Comparison of ENCODE assay signal across 26 cellular contexts in the genomic region with DNA sequence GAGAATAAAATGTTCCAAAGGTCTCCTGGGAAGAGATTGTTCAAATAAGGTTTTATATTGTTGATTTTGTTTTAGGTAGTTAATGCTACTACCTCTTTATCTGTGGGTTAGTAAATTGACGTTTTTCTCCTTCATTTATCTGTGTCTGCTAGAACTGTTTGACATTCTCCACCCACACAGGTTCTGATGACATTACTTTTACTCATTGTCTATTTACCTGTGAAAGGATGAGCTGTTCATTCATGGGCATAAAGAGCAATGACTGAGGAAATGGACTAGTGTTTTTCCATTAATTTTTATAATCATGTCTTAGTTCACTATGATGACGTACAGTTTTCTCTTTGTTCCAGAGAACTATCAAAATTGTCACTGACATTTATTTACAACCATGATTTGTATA.
"Had no signal": no experiment of that assay in that cellular context is flagged by ENCODE, and none has a peak within 500 bp of the region (broad histone marks: within the 10 kb centered on the region; RNA-seq: fewer than 3 reads in every experiment).

No MANE protein-coding gene starts in this region.

- H3K4me1 ChIP-seq: right atrium auricular region had no signal

- H3K9me3 ChIP-seq: pancreas, right atrium auricular region, testis had no signal

- ATAC-seq: left colon; naive thymus-derived CD4-positive, alpha-beta T cell; T-cell had no signal

- H3K4me2 ChIP-seq: smooth muscle cell had no signal

- FAIRE-seq: colon, kidney, pancreas, urothelium cell line had no signal

- DNase-seq: activated B cell treated with CpG ODN at 0.5 μM for 24 hours; activated CD4-positive, alpha-beta memory T cell treated with anti-CD3 and anti-CD28 coated beads for 36 hours; activated CD4-positive, alpha-beta T cell treated with anti-CD3 and anti-CD28 coated beads for 4 hours; activated CD8-positive, alpha-beta memory T cell treated with anti-CD3 and anti-CD28 coated beads, Interleukin-2, amount 50 U/mL, for 4 hours; activated gamma-delta T cell treated with Interleukin-2 at 50 U/mL for 16 hours; activated naive CD4-positive, alpha-beta T cell treated with anti-CD3 and anti-CD28 coated beads, Interleukin-2, amount 50 U/mL, for 16 hours; activated T-cell treated with anti-CD3 and anti-CD28 coated beads, Interleukin-2, amount 50 U/mL, for 1 hour; dermis blood vessel endothelial cell; effector CD4-positive, alpha-beta T cell; erythroblast; hippocampal formation; kidney; left colon; midbrain; naive thymus-derived CD4-positive, alpha-beta T cell; pancreas; stimulated activated CD4-positive, alpha-beta T cell treated with anti-CD3 and anti-CD28 coated beads, Interleukin-1b, Interleukin-23, amount 100 ng/mL, for 48 hours; stimulated activated CD4-positive, alpha-beta T cell treated with anti-CD3 and anti-CD28 coated beads, Interleukin-4, amount 100 ng/mL, for 4 hours; stimulated activated naive CD4-positive, alpha-beta T cell; T-cell; testis; trophoblast cell had no signal

- H3K36me3 ChIP-seq: pancreas, right atrium auricular region had no signal

- H3K27ac ChIP-seq: pancreas, right atrium auricular region, testis had no signal

- H3K27me3 ChIP-seq: pancreas, right atrium auricular region, testis had no signal

- H3K4me3 ChIP-seq: pancreas, right atrium auricular region, smooth muscle cell, testis had no signal
